15 cellular contexts compared by ENCODE assay signal in the genomic region with DNA sequence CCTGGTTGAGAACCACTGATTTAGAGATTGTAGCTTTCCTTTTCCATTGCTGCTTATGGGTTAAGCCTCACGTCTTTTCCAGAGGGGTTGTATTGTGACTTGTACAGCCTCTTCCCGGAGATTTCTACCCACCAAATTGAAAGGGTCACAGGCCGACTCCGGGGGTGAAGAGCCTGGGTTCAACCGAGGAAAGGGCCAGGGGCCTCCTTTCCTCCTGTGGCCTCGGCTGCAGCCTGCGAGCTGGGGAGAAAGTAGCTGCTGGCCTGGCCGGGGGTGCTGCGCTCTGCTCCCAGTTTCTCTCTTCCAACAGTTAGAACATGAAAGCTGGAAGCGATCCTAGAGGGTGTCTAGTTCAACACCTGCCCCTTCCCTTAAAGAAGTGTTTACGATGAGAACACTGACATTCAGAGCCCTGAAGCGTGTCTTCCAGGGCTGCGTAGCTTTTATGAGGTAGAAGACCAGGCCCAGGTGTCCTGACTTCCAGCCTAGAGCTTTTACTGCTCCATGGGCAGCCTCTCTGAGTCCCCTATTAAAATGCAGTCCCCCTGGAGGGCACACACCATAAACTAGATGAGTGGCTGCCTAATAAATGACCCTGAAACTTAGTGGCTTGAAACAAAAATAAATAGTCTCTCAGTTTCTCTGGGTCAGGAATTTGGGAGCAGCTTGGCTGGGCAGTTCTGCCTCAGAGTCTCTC. TPM values are rescaled to one million over a fixed set of nuclear protein-coding genes. Genes with fewer than 3 reads are reported as not detected.
DNase-seq lines count a peak whose midpoint lies in the region; ATAC-seq, FAIRE-seq and TF ChIP-seq lines count a peak whose summit lies in the region.
"Had no signal": no experiment of that assay in that cellular context is flagged by ENCODE, and none has a peak within 500 bp of the region (broad histone marks: within the 10 kb centered on the region; RNA-seq: fewer than 3 reads in every experiment).

No MANE protein-coding gene starts in this region.

- no peaks in the 10 kb centered on the region for H3K9me3 Mint-ChIP-seq in activated CD8-positive, alpha-beta memory T cell treated with anti-CD3 and anti-CD28 coated beads, Interleukin-2, amount 10 ng/mL, durations not matched to agents 7 days and 5 days (ENCODE audit: low read depth)
- H3K9me3 Mint-ChIP-seq: memory B cell; stimulated activated memory B cell treated with anti-CD40 and anti-IgM and Interleukin-4, amounts not matched to agents 10 μg/mL and 1 μg/mL and 100 μg/mL, for 72 hours had no signal

- H3K14ac ChIP-seq in H1 (ENCODE audit: insufficient read length), result no peak overlapping the region

- H4K20me1 ChIP-seq in KMS-11 (ENCODE audit: insufficient read depth) (no peaks in the 10 kb centered on the region), H1 (replicated peaks in 1 of 2; ENCODE audit: control insufficient read depth in 1 of 2, insufficient read depth in 2 of 2, low read length in 2 of 2) (no peaks in the 10 kb centered on the region)

- H2BK120ac ChIP-seq in H1 (replicated peaks; ENCODE audit: low read depth, low read length), result no peak overlapping the region

- H3K27ac ChIP-seq in KMS-11 (no peak overlapping the region), H1 (ENCODE audit: low read depth, low read length) (no peak overlapping the region), Peyer's patch (no peak overlapping the region)
- H3K27ac ChIP-seq: cardiac muscle cell, gastrocnemius medialis, thoracic aorta had no signal

- H2BK15ac ChIP-seq in H1 (ENCODE audit: low read length), result no peak overlapping the region

- TF ChIP-seq POLR2A in H1 (IDR thresholded peaks at IDR 0.05; ENCODE audit: control extremely low read depth in 1 of 2, low read depth in 2 of 2, low read length in 2 of 2) (no peak), Peyer's patch (IDR thresholded peaks at IDR 0.05) (no peak)

- H3K18ac ChIP-seq in H1 (ENCODE audit: extremely low read depth, low read length), result no peak overlapping the region

- H3K9ac ChIP-seq in KMS-11 (no peak overlapping the region), H1 (replicated peaks in 1 of 4; ENCODE audit: extremely low read depth in 1 of 4, low read depth in 3 of 4, low read length in 3 of 4) (no peak overlapping the region)

- peaks cover 0 to 5% of the 10 kb centered on the region in 2 experiments; a peak in 1 of 4 replicates for H3K9me3 ChIP-seq in H1 (ENCODE audit: insufficient read depth in 2 of 2, low read depth in 1 of 2, low read length in 1 of 2)
- no peaks in the 10 kb centered on the region for H3K9me3 ChIP-seq in Peyer's patch
- H3K9me3 ChIP-seq: gastrocnemius medialis, thoracic aorta had no signal

- H2AK5ac ChIP-seq in H1 (ENCODE audit: low read depth, low read length), result peak overlapping the region; percentile 88

- DNase-seq in activated CD8-positive, alpha-beta memory T cell treated with anti-CD3 and anti-CD28 coated beads, Interleukin-2, amount 10 ng/mL, durations not matched to agents 7 days and 5 days, result no peak
- no peak for DNase-seq in activated CD8-positive, alpha-beta memory T cell treated with anti-CD3 and anti-CD28 coated beads, Interleukin-2, amount 50 U/mL, for 48 hours
- no peak for DNase-seq in H1 (ENCODE audit: low read depth in 1 of 2, low spot score in 2 of 2)
- no peak for DNase-seq in sciatic nerve (ENCODE audit: low spot score)
- no peak for DNase-seq in Peyer's patch
- DNase-seq in NCI-H2196 (lab: John Stamatoyannopoulos, UW; ENCODE audit: unreplicated experiment), result no peak
- no peak for DNase-seq in NCI-H1436 (lab: John Stamatoyannopoulos, UW)

- POLR2A ChIA-PET in H1 (lab: Charles Lee; ENCODE audit: partially characterized antibody), result interaction anchor here (0.8 to 3.6 kb wide), 12 partner anchors 11 to 322 kb away, joined by 3 to 28 read pairs (median 5); a partner anchor contains a TSS

- FAIRE-seq in H1 (lab: Jason Lieb, UNC), result no peak
- FAIRE-seq: TTC549 had no signal

- no peak overlapping the region for H2BK5ac ChIP-seq in H1 (ENCODE audit: low read depth, low read length)

- intact Hi-C loops in sciatic nerve (cut with DNase I), result no loop called here

- no peak overlapping the region for H4K8ac ChIP-seq in H1 (ENCODE audit: extremely low read depth, insufficient read depth, low read length)

- CTCF ChIA-PET in activated CD8-positive, alpha-beta memory T cell treated with anti-CD3 and anti-CD28 coated beads, Interleukin-2, amount 10 ng/mL, durations not matched to agents 7 days and 5 days (lab: Charles Lee), result interaction anchor here (0.6 to 4.3 kb wide), 63 partner anchors 9 to 1482 kb away, joined by 3 to 71 read pairs (median 5); a partner anchor contains a TSS
- CTCF ChIA-PET in H1 (lab: Charles Lee; ENCODE audit: partially characterized antibody), result interaction anchor here (0.6 to 7.3 kb wide), 83 partner anchors 9 to 941 kb away, joined by 3 to 72 read pairs (median 4); a partner anchor contains a TSS

- H3K27me3 ChIP-seq in KMS-11 (ENCODE audit: insufficient read depth, low read depth) (no peaks in the 10 kb centered on the region), H1 (replicated peaks in 1 of 4; ENCODE audit: control insufficient read depth in 3 of 4, extremely low read depth in 1 of 4, insufficient read depth in 3 of 4, low read length in 3 of 4) (peaks cover 0 to 2% (median 0%) of the 10 kb centered on the region in 4 experiments; a peak in 2 of 7 replicates), Peyer's patch (no peaks in the 10 kb centered on the region)
- H3K27me3 ChIP-seq: cardiac muscle cell, gastrocnemius medialis had no signal

- no peaks in the 10 kb centered on the region for H3K27me3 Mint-ChIP-seq in activated CD8-positive, alpha-beta memory T cell treated with anti-CD3 and anti-CD28 coated beads, Interleukin-2, amount 10 ng/mL, durations not matched to agents 7 days and 5 days
- H3K27me3 Mint-ChIP-seq: memory B cell; stimulated activated memory B cell treated with anti-CD40 and anti-IgM and Interleukin-4, amounts not matched to agents 10 μg/mL and 1 μg/mL and 100 μg/mL, for 72 hours had no signal

- H4K91ac ChIP-seq in H1 (replicated peaks; ENCODE audit: insufficient read length, low read length), result no peak overlapping the region

- H3K79me2 ChIP-seq in KMS-11 (ENCODE audit: insufficient read depth, low read depth), result no peaks in the 10 kb centered on the region
- H3K79me2 ChIP-seq in H1 (ENCODE audit: control insufficient read depth in 1 of 2, insufficient read depth in 2 of 2, low read length in 2 of 2), result no peaks in the 10 kb centered on the region

- no peak for TF ChIP-seq CTCF in KMS-11 (conservative IDR thresholded peaks at IDR 0.05; ENCODE audit: low read depth, low read length)
- no peak for TF ChIP-seq CTCF in H1 (IDR thresholded peaks at IDR 0.05; ENCODE audit: control extremely low read depth in 1 of 3, insufficient read depth in 1 of 3, low read depth in 1 of 3, low read length in 3 of 3)
- TF ChIP-seq CTCF in Peyer's patch (IDR thresholded peaks at IDR 0.05), result no peak

- no peak overlapping the region for H3K4ac ChIP-seq in H1 (replicated peaks; ENCODE audit: insufficient read length, low read depth, low read length)

- H2BK12ac ChIP-seq in H1 (ENCODE audit: low read depth, low read length), result no peak overlapping the region; the same call in 1 of the 2 replicates

- H3K36me3 Mint-ChIP-seq in activated CD8-positive, alpha-beta memory T cell treated with anti-CD3 and anti-CD28 coated beads, Interleukin-2, amount 10 ng/mL, durations not matched to agents 7 days and 5 days, result no peaks in the 10 kb centered on the region
- H3K36me3 Mint-ChIP-seq: memory B cell; naive thymus-derived CD4-positive, alpha-beta T cell; stimulated activated memory B cell treated with anti-CD40 and anti-IgM and Interleukin-4, amounts not matched to agents 10 μg/mL and 1 μg/mL and 100 μg/mL, for 72 hours had no signal

- H3K23me2 ChIP-seq in H1 (ENCODE audit: low read depth, low read length), result no peaks in the 10 kb centered on the region

- no peak overlapping the region for H3K4me3 ChIP-seq in KMS-11 (IDR thresholded peaks at IDR 0.05; ENCODE audit: insufficient read depth, low read depth, low read length)
- no peak overlapping the region for H3K4me3 ChIP-seq in H1 (ENCODE audit: extremely low read depth in 1 of 4, insufficient read depth in 2 of 4, low read depth in 3 of 4, low read length in 4 of 4)
- no peak overlapping the region for H3K4me3 ChIP-seq in Peyer's patch

- no peak for TF ChIP-seq EP300 in H1 (IDR thresholded peaks at IDR 0.05; ENCODE audit: borderline replicate concordance in 1 of 2, low read depth in 2 of 2, low read length in 2 of 2)

- H3K4me1 Mint-ChIP-seq in activated CD8-positive, alpha-beta memory T cell treated with anti-CD3 and anti-CD28 coated beads, Interleukin-2, amount 10 ng/mL, durations not matched to agents 7 days and 5 days, result peaks cover 13% of the 10 kb centered on the region

- H3K4me3 Mint-ChIP-seq in activated CD8-positive, alpha-beta memory T cell treated with anti-CD3 and anti-CD28 coated beads, Interleukin-2, amount 10 ng/mL, durations not matched to agents 7 days and 5 days, result peak overlapping the region; percentile 74

- H3K23ac ChIP-seq in H1 (ENCODE audit: insufficient read length), result no peak overlapping the region

- H4K5ac ChIP-seq in H1 (ENCODE audit: insufficient read length, low read depth, low read length), result no peak overlapping the region

- TF ChIP-seq RAD21 in H1 (IDR thresholded peaks at IDR 0.05 in 1 of 2, conservative IDR thresholded peaks at IDR 0.05 in 1 of 2; ENCODE audit: low read depth in 2 of 2, low read length in 2 of 2), result no peak

- H3K79me1 ChIP-seq in H1 (ENCODE audit: low read depth, low read length), result no peaks in the 10 kb centered on the region

- H3K56ac ChIP-seq in H1 (replicated peaks; ENCODE audit: insufficient read length, low read depth, low read length), result no peak overlapping the region

- H3K4me1 ChIP-seq in KMS-11 (ENCODE audit: low read depth, poor library complexity, severe bottlenecking), result no peaks in the 10 kb centered on the region
- H3K4me1 ChIP-seq in H1 (replicated peaks in 1 of 4; ENCODE audit: control insufficient read depth in 3 of 4, insufficient read depth in 4 of 4, low read length in 3 of 4), result no peaks in the 10 kb centered on the region
- peaks cover 0 to 6% (median 0%) of the 10 kb centered on the region in 4 donors for H3K4me1 ChIP-seq in Peyer's patch
- H3K4me1 ChIP-seq: gastrocnemius medialis had no signal

- H3K36me3 ChIP-seq in KMS-11 (ENCODE audit: insufficient read depth) (no peaks in the 10 kb centered on the region), H1 (ENCODE audit: control insufficient read depth in 2 of 4, insufficient read depth in 4 of 4, low read length in 3 of 4) (no peaks in the 10 kb centered on the region), Peyer's patch (no peaks in the 10 kb centered on the region)
- H3K36me3 ChIP-seq: cardiac muscle cell, gastrocnemius medialis, thoracic aorta had no signal

- H2AFZ ChIP-seq in KMS-11 (ENCODE audit: low read depth) (peak overlapping the region; percentile 41), H1 (ENCODE audit: low read length) (peak overlapping the region; percentile 100)

- 86% methylated on average over 13 of the region's 13 CpGs; no CpG with 5 or more reads in 1 of the 2 experiments for WGBS in H1 (ENCODE audit: extremely low coverage in 1 of 2, insufficient coverage in 1 of 2, insufficient read length in 1 of 2, insufficient replicate concordance in 2 of 2, low coverage in 1 of 2, low lambda C conversion rate in 2 of 2, missing lambda C conversion rate in 1 of 2), 2 experiments

- H3K4me2 ChIP-seq in KMS-11 (peak overlapping the region; percentile 5; the same call in 1 of the 2 replicates), H1 (ENCODE audit: insufficient read depth in 1 of 2, low read depth in 2 of 2, low read length in 2 of 2) (0 out of 4 replicates have a peak overlapping the region, but pooled peaks of 1 of the 2 experiments have one; percentile 1)

- no peak for ATAC-seq in activated CD8-positive, alpha-beta memory T cell treated with anti-CD3 and anti-CD28 coated beads, Interleukin-2, amount 10 ng/mL, durations not matched to agents 7 days and 5 days
- peak; percentile 6 for ATAC-seq in sciatic nerve

- no peak overlapping the region for H2BK20ac ChIP-seq in H1 (ENCODE audit: low read length)

- no peak overlapping the region for H3K27ac Mint-ChIP-seq in activated CD8-positive, alpha-beta memory T cell treated with anti-CD3 and anti-CD28 coated beads, Interleukin-2, amount 10 ng/mL, durations not matched to agents 7 days and 5 days
- H3K27ac Mint-ChIP-seq: memory B cell; stimulated activated memory B cell treated with anti-CD40 and anti-IgM and Interleukin-4, amounts not matched to agents 10 μg/mL and 1 μg/mL and 100 μg/mL, for 72 hours had no signal

RNA-seq across cellular contexts. Expression of a gene that starts 56.9 kb away (rescaled TPM):
- 1 to 10 TPM; 1.9 to 2.1 TPM for total RNA-seq in activated CD8-positive, alpha-beta memory T cell treated with anti-CD3 and anti-CD28 coated beads, Interleukin-2, amount 10 ng/mL, durations not matched to agents 7 days and 5 days
- total RNA-seq in H1 (2021; fragmentation: NEBNext Ultra II Directional; extraction: Animal tissue kit (Norgen Biotek cat#: 25700)), result 8.8 and 9.9 TPM in 2 replicates
- polyA plus RNA-seq in H1 (2011; rRNA removed), result 6.4 and 7.4 TPM in 2 replicates
- polyA plus RNA-seq in H1 (2011; cell fraction: cytosol; rRNA removed), result 6.6 TPM
- polyA plus RNA-seq in H1 (2011; cell fraction: nucleus; rRNA removed), result 6.3 TPM
- polyA plus RNA-seq in H1 (2012, experiment 1 of 2), result 4.0 to 7.4 TPM (median 5.3 TPM) in 4 replicates
- 0.73 TPM for polyA plus RNA-seq in H1 (2012, experiment 2 of 2)
- 9.0 TPM for polyA plus RNA-seq in H1 (2013, experiment 1 of 2)
- 9.5 TPM for polyA plus RNA-seq in H1 (2013, experiment 2 of 2)
- polyA minus RNA-seq in H1 (2011; rRNA and poly(A)+ RNA removed), result 38.6 and 44.2 TPM in 2 replicates
- 9.7 TPM for polyA minus RNA-seq in H1 (2011; cell fraction: cytosol; rRNA and poly(A)+ RNA removed)
- 13.2 TPM for polyA minus RNA-seq in H1 (2011; cell fraction: nucleus; rRNA and poly(A)+ RNA removed)
- total RNA-seq in sciatic nerve, result 10.7 TPM
- 1 to 10 TPM; 3.5 to 4.2 (median 4.0) TPM for total RNA-seq in Peyer's patch
